11 cellular contexts compared by ENCODE assay signal in the genomic region with DNA sequence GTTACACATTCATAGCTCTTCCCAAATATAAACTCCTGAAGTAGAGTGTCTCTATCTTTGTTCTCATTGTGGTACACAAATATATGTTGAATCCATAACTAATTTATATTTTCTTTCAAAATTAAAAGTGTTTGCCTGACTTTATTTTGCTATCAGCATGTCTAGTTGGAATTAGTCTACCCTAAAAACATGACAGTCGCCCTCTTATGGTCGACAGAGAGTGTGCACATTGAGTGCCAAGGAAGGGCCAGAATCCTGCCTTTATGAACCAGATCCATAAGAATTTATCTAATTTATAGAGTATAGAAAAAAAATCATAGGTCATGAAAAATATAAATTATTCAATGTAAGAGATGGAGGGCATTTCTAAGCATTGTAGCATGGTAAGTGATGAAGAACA. TPM values are rescaled to one million over a fixed set of nuclear protein-coding genes. Genes with fewer than 3 reads are reported as not detected.
A peak's percentile ranks its signal among the peaks of the same experiment; 100 is the strongest.
DNase-seq lines count a peak whose midpoint lies in the region; ATAC-seq, FAIRE-seq and TF ChIP-seq lines count a peak whose summit lies in the region.
"Had no signal": no experiment of that assay in that cellular context is flagged by ENCODE, and none has a peak within 500 bp of the region (broad histone marks: within the 10 kb centered on the region; RNA-seq: fewer than 3 reads in every experiment).

No MANE protein-coding gene starts in this region.

- H3K4me2 ChIP-seq in OCI-LY7 (ENCODE audit: low read length) (no peak overlapping the region), HepG2 (ENCODE audit: low read depth, low read length) (no peak overlapping the region)

- H2AFZ ChIP-seq in OCI-LY7 (ENCODE audit: low read length) (no peak overlapping the region), HepG2 (ENCODE audit: low read length) (no peak overlapping the region)

- TF ChIP-seq EP300 in HepG2 (IDR thresholded peaks at IDR 0.05; ENCODE audit: low read depth in 2 of 2, low read length in 2 of 2) (no peak), HepG2 (CRISPR knock-in tag; IDR thresholded peaks at IDR 0.05; ENCODE audit: borderline replicate concordance) (no peak)

- WGBS in HepG2 (ENCODE audit: low lambda C conversion rate) = 0% methylated on average over 2 of the region's 2 CpGs
- 3 to 7% (median 5%) methylated on average over 2 of the region's 2 CpGs for WGBS in heart left ventricle, 4 donors

- TF ChIP-seq POLR2A in HepG2 (IDR thresholded peaks at IDR 0.05; ENCODE audit: insufficient read depth in 1 of 2, low read depth in 2 of 2, low read length in 2 of 2) (no peak), heart left ventricle (IDR thresholded peaks at IDR 0.05) (no peak), GM12891 (IDR thresholded peaks at IDR 0.05; ENCODE audit: low read depth, low read length) (no peak)

- H3K4me3 ChIP-seq in HAP-1 = no peak overlapping the region
- H3K4me3 ChIP-seq in OCI-LY7 (ENCODE audit: low read depth, low read length, poor library complexity, severe bottlenecking) = no peak overlapping the region
- no peak overlapping the region for H3K4me3 ChIP-seq in HepG2 (replicated peaks in 1 of 3; ENCODE audit: insufficient read depth in 1 of 3, low read depth in 2 of 3, low read length in 3 of 3)
- H3K4me3 ChIP-seq in heart left ventricle = no peak overlapping the region

- H3K79me2 ChIP-seq in OCI-LY7 (ENCODE audit: insufficient read depth, low read depth, low read length) (no peaks in the 10 kb centered on the region), HepG2 (ENCODE audit: insufficient read depth, low read length) (no peaks in the 10 kb centered on the region)

- H3K36me3 ChIP-seq in HAP-1 (replicated peaks) (no peaks in the 10 kb centered on the region), OCI-LY7 (ENCODE audit: insufficient read depth, low read length) (no peaks in the 10 kb centered on the region), HepG2 (replicated peaks in 1 of 2; ENCODE audit: control insufficient read depth in 1 of 2, insufficient read depth in 2 of 2, low read length in 2 of 2) (no peaks in the 10 kb centered on the region), heart left ventricle (no peaks in the 10 kb centered on the region)

- H3K9me2 ChIP-seq in OCI-LY7 (ENCODE audit: insufficient read depth, low read length) = no peaks in the 10 kb centered on the region

- no peaks in the 10 kb centered on the region for H4K20me1 ChIP-seq in OCI-LY7 (ENCODE audit: insufficient read depth, low read length)
- no peaks in the 10 kb centered on the region for H4K20me1 ChIP-seq in HepG2 (ENCODE audit: insufficient read depth, low read length)

- no TSS peak for BruUV-seq in OCI-LY7 (replicated peaks; lab: Mats Ljungman, UMichigan)
- BruUV-seq in HepG2 (replicated peaks; lab: Mats Ljungman, UMichigan) = no TSS peak

- ATAC-seq in HepG2 (peak; percentile 68), heart left ventricle (no peak)

- no peak for TF ChIP-seq RAD21 in HepG2 (CRISPR knock-in tag; IDR thresholded peaks at IDR 0.05)

- H3K27me3 ChIP-seq in HAP-1 (ENCODE audit: low read depth) = no peaks in the 10 kb centered on the region
- H3K27me3 ChIP-seq in HepG2 (ENCODE audit: control insufficient read depth in 1 of 2, insufficient read depth in 2 of 2, low read length in 2 of 2) = no peaks in the 10 kb centered on the region; a peak in 1 of 5 replicates
- H3K27me3 ChIP-seq in heart left ventricle = no peaks in the 10 kb centered on the region

- TF ChIP-seq CTCF in OCI-LY7 (conservative IDR thresholded peaks at IDR 0.05; ENCODE audit: low read length) (peak; percentile 76), HepG2 (CRISPR knock-in tag; IDR thresholded peaks at IDR 0.05) (peak; percentile 34), heart left ventricle (IDR thresholded peaks at IDR 0.05) (no peak)

- intact Hi-C loops in OCI-LY7 (cut with micrococcal nuclease; ENCODE audit: unreplicated experiment) = no loop called here
- intact Hi-C loops in HepG2 (cut with micrococcal nuclease; ENCODE audit: unreplicated experiment) = no loop called here
- intact Hi-C loops in heart left ventricle (cut with DNase I) = no loop called here

- in situ Hi-C loops in HAP-1 (cut with MboI; ENCODE audit: low sequenced_read_pairs) (no loop called here), HepG2 (cut with HindIII; ENCODE audit: extremely low pct_ligation_motif_present, low pct_unique_long_range_greater_than_20kb) (no loop called here)

- DNase-seq in ELR (ENCODE audit: low read depth) (peak; percentile 29), HAP-1 (ENCODE audit: low spot score in 2 of 2) (peak; percentile 18 to 20), OCI-LY7 (ENCODE audit: low spot score) (no peak), HepG2 (ENCODE audit: low spot score) (peak; percentile 16), heart left ventricle (no peak), GM12891 (ENCODE audit: insufficient read length, low spot score) (no peak), MV-4-11 (lab: John Stamatoyannopoulos, UW) (no peak), NCI-H1092 treated with DMSO at 0.1 percent for 48 hours (lab: John Stamatoyannopoulos, UW) (no peak)
- DNase-seq: activated T-cell treated with anti-CD3 and anti-CD28 coated beads, Interleukin-2, amount 50 U/mL, for 1 hour; caudate nucleus had no signal

- FAIRE-seq in HepG2 (lab: Jason Lieb, UNC) (peak; percentile 37), GM12891 (lab: Jason Lieb, UNC) (no peak)

- H3K4me1 ChIP-seq in HAP-1 (no peaks in the 10 kb centered on the region), OCI-LY7 (ENCODE audit: insufficient read depth, low read length, poor library complexity, severe bottlenecking) (no peaks in the 10 kb centered on the region), HepG2 (ENCODE audit: insufficient read depth, low read length) (no peaks in the 10 kb centered on the region), heart left ventricle (no peaks in the 10 kb centered on the region)

- H3K9me3 ChIP-seq in HAP-1 (no peaks in the 10 kb centered on the region), OCI-LY7 (ENCODE audit: low read length) (no peaks in the 10 kb centered on the region), HepG2 (ENCODE audit: low read length) (no peaks in the 10 kb centered on the region), heart left ventricle (peaks cover 0 to 5% (median 0%) of the 10 kb centered on the region in 12 donors)

- H3K27ac ChIP-seq in OCI-LY7 (ENCODE audit: low read depth, low read length, poor library complexity, severe bottlenecking) (no peak overlapping the region), HepG2 (ENCODE audit: extremely low read length, insufficient read depth, low read length) (no peak overlapping the region), heart left ventricle (no peak overlapping the region)

- H3K9ac ChIP-seq in HepG2 (ENCODE audit: insufficient read depth, low read depth, low read length) = no peak overlapping the region

- CTCF ChIA-PET in OCI-LY7 (lab: Charles Lee; ENCODE audit: unreplicated experiment) (no interaction called here), HepG2 (lab: Yijun Ruan, JAX; ENCODE audit: low intra/inter-chr PET ratio, low total read pairs) (no interaction called here)

- POLR2A ChIA-PET in OCI-LY7 (lab: Charles Lee) = no interaction called here
- POLR2A ChIA-PET in HepG2 (lab: Yijun Ruan, JAX) = no interaction called here

RNA-seq across cellular contexts. Expression of gene DEFB112, which starts 12.3 kb away (rescaled TPM):
- not detected in 2 replicates for total RNA-seq in OCI-LY7 (2014; rRNA removed; shearing (Covaris generic))
- total RNA-seq in OCI-LY7 (2022) (not detected in 2 replicates), HepG2 (2016; rRNA removed; fragmentation: Illumina TruSeq; extraction: Trizol) (not detected in 2 replicates), heart left ventricle (not detected)
- total RNA-seq in HepG2 (2016; cell fraction: cytosol; rRNA removed; fragmentation: Illumina TruSeq; extraction: Trizol; ENCODE audit: low read depth) = not detected in 2 replicates
- total RNA-seq in HepG2 (2016; cell fraction: insoluble cytoplasmic fraction; rRNA removed; fragmentation: Illumina TruSeq; extraction: Trizol) = not detected in 2 replicates
- not detected in 2 replicates for total RNA-seq in HepG2 (2016; cell fraction: membrane; rRNA removed; fragmentation: Illumina TruSeq; extraction: Trizol)
- total RNA-seq in HepG2 (2016; cell fraction: nucleus; rRNA removed; fragmentation: Illumina TruSeq; extraction: Trizol) = not detected in 2 replicates
- polyA plus RNA-seq in HepG2 (2011; rRNA removed) (not detected in 2 replicates), heart left ventricle (not detected)
- not detected in 2 replicates for polyA plus RNA-seq in HepG2 (2011; cell fraction: cytosol; rRNA removed)
- not detected in 2 replicates for polyA plus RNA-seq in HepG2 (2011; cell fraction: nucleus; rRNA removed)
- not detected in 2 replicates for polyA plus RNA-seq in HepG2 (2012)
- polyA plus RNA-seq in HepG2 (2016; cell fraction: cytosol; fragmentation: Illumina TruSeq; extraction: Trizol; ENCODE audit: low read depth) = not detected in 2 replicates
- polyA plus RNA-seq in HepG2 (2016; cell fraction: insoluble cytoplasmic fraction; fragmentation: Illumina TruSeq; extraction: Trizol; ENCODE audit: low read depth) = not detected in 2 replicates
- not detected in 2 replicates for polyA plus RNA-seq in HepG2 (2016; cell fraction: membrane; fragmentation: Illumina TruSeq; extraction: Trizol; ENCODE audit: low read depth)
- not detected in 2 replicates for polyA plus RNA-seq in HepG2 (2016; cell fraction: nucleus; fragmentation: Illumina TruSeq; extraction: Trizol; ENCODE audit: insufficient read depth, low read depth)
- polyA minus RNA-seq in HepG2 (2011; rRNA and poly(A)+ RNA removed; ENCODE audit: low replicate concordance) = not detected in 2 replicates
- polyA minus RNA-seq in HepG2 (2011; cell fraction: cytosol; rRNA and poly(A)+ RNA removed) = not detected in 2 replicates
- polyA minus RNA-seq in HepG2 (2011; cell fraction: nucleus; rRNA and poly(A)+ RNA removed) = not detected in 2 replicates
- polyA plus RNA-seq in GM12891 (2012; ENCODE audit: low read depth, missing spikeins) = not detected
- total RNA-seq: fibroblast of villous mesenchyme had no signal

RNA-seq across cellular contexts. Expression of gene DEFB110, which starts 40.3 kb away (rescaled TPM):
- not detected in 2 replicates for total RNA-seq in OCI-LY7 (2014; rRNA removed; shearing (Covaris generic))
- total RNA-seq in OCI-LY7 (2022) = not detected in 2 replicates
- not detected in 2 replicates for total RNA-seq in HepG2 (2016; rRNA removed; fragmentation: Illumina TruSeq; extraction: Trizol)
- total RNA-seq in HepG2 (2016; cell fraction: cytosol; rRNA removed; fragmentation: Illumina TruSeq; extraction: Trizol; ENCODE audit: low read depth) = not detected in 2 replicates
- not detected in 2 replicates for total RNA-seq in HepG2 (2016; cell fraction: insoluble cytoplasmic fraction; rRNA removed; fragmentation: Illumina TruSeq; extraction: Trizol)
- not detected in 2 replicates for total RNA-seq in HepG2 (2016; cell fraction: membrane; rRNA removed; fragmentation: Illumina TruSeq; extraction: Trizol)
- total RNA-seq in HepG2 (2016; cell fraction: nucleus; rRNA removed; fragmentation: Illumina TruSeq; extraction: Trizol) = not detected in 2 replicates
- not detected in 2 replicates for polyA plus RNA-seq in HepG2 (2011; rRNA removed)
- polyA plus RNA-seq in HepG2 (2011; cell fraction: cytosol; rRNA removed) = not detected in 2 replicates
- polyA plus RNA-seq in HepG2 (2011; cell fraction: nucleus; rRNA removed) = not detected in 2 replicates
- polyA plus RNA-seq in HepG2 (2012) = not detected in 2 replicates
- polyA plus RNA-seq in HepG2 (2016; cell fraction: cytosol; fragmentation: Illumina TruSeq; extraction: Trizol; ENCODE audit: low read depth) = not detected in 2 replicates
- polyA plus RNA-seq in HepG2 (2016; cell fraction: insoluble cytoplasmic fraction; fragmentation: Illumina TruSeq; extraction: Trizol; ENCODE audit: low read depth) = not detected in 2 replicates
- not detected in 2 replicates for polyA plus RNA-seq in HepG2 (2016; cell fraction: membrane; fragmentation: Illumina TruSeq; extraction: Trizol; ENCODE audit: low read depth)
- polyA plus RNA-seq in HepG2 (2016; cell fraction: nucleus; fragmentation: Illumina TruSeq; extraction: Trizol; ENCODE audit: insufficient read depth, low read depth) = not detected in 2 replicates
- polyA minus RNA-seq in HepG2 (2011; rRNA and poly(A)+ RNA removed; ENCODE audit: low replicate concordance) = not detected in 2 replicates
- not detected in 2 replicates for polyA minus RNA-seq in HepG2 (2011; cell fraction: cytosol; rRNA and poly(A)+ RNA removed)
- polyA minus RNA-seq in HepG2 (2011; cell fraction: nucleus; rRNA and poly(A)+ RNA removed) = not detected in 2 replicates
- not detected for total RNA-seq in heart left ventricle
- polyA plus RNA-seq in heart left ventricle = not detected
- polyA plus RNA-seq in GM12891 (2012; ENCODE audit: low read depth, missing spikeins) = not detected
- total RNA-seq: fibroblast of villous mesenchyme had no signal

Comparison
In these comparisons a context has a peak if more than half of its experiments do, and no peak if none do; other contexts are left out.
1. DNase-seq: peak in ELR (single experiment), HAP-1 (2 of 2) and HepG2 (single experiment); none in OCI-LY7 (single experiment), heart left ventricle (0 of 5), GM12891 (single experiment), MV-4-11 (single experiment) and NCI-H1092 treated with DMSO at 0.1 percent for 48 hours (single experiment).
2. CTCF ChIP-seq: peak in OCI-LY7 (single experiment) and HepG2 (single experiment); none in heart left ventricle (0 of 12).